Comparison of ENCODE assay signal across 1 cellular context in the genomic region with DNA sequence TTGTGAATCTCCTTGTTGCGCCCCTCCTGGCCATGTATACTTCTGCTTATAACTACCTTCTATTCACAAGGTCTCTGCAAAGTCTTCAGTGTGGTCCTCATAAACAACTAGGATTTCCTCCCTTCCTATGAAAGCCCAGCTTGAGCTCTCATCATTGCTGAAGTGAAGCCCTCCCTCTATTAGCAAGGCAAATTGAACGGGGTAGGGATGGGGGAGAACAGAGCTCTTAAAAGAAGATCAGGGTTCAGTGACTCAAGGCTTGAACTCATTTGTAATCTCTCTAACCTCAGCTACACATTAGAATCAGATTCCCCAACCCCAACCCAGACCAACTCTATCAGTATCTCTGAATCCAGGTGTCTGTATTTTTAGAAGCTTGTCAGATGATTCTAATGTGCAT.
TF ChIP-seq lines count a peak whose summit lies in the region.

No MANE protein-coding gene starts in this region.

TF ChIP-seq in WTC11, 78 proteins besides CTCF, POLR2A, EP300 and RAD21 (continued from another document):
- TF ChIP-seq, protein P1, sequence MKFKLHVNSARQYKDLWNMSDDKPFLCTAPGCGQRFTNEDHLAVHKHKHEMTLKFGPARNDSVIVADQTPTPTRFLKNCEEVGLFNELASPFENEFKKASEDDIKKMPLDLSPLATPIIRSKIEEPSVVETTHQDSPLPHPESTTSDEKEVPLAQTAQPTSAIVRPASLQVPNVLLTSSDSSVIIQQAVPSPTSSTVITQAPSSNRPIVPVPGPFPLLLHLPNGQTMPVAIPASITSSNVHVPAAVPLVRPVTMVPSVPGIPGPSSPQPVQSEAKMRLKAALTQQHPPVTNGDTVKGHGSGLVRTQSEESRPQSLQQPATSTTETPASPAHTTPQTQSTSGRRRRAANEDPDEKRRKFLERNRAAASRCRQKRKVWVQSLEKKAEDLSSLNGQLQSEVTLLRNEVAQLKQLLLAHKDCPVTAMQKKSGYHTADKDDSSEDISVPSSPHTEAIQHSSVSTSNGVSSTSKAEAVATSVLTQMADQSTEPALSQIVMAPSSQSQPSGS (CRISPR knock-in tag; IDR thresholded peaks at IDR 0.05; ENCODE audit: borderline replicate concordance, low read depth) = no peak
